Comparison of ENCODE assay signal across 12 cellular contexts in the genomic region with DNA sequence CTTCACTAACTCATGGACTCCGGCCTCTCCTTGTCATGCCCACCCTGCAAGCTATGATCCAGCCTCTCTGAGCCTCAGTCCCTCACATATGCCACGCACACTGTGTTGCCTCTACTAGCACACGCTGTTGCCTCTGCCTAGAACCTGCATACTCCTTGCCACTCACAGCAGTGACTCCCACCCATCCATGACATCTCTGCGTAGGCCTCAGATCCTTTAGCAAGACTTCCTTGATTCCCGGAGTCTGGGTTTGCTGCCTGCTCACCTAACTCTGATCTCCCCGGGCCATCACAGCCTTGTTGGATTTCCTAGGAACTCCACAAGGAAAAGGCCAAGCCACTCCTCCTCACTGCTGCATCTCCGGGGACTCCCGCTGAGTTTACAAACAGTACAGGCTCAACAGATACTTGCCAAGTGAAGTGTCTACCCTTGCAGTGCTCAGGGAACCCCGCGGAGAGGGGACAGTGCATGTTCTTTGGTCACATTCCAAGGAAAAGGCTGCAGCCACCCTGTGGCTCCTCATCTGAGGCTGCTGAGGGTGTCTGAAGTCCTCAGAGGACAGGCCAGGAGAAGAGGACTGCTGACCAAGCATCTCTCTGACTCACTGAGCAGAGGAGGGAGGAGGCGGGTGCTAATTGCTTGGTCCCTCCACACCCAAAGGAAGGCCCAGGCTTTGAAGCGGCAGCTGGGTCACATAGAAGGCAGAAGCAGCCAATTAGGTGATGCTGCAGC.
DNase-seq lines count a peak whose midpoint lies in the region; ATAC-seq and TF ChIP-seq lines count a peak whose summit lies in the region.
"Had no signal": no experiment of that assay in that cellular context is flagged by ENCODE, and none has a peak within 500 bp of the region (broad histone marks: within the 10 kb centered on the region; RNA-seq: fewer than 3 reads in every experiment).

No MANE protein-coding gene starts in this region.

- H3K4me3 ChIP-seq in HEK293 (ENCODE audit: low read depth, low read length): no peak overlapping the region
- no peak overlapping the region for H3K4me3 ChIP-seq in stomach smooth muscle (ENCODE audit: low read length in 2 of 2)
- H3K4me3 ChIP-seq: lung, right atrium auricular region had no signal

- TF ChIP-seq CTCF in HEK293 (tag by site-specific recombination; IDR thresholded peaks at IDR 0.05): no peak
- TF ChIP-seq CTCF in RWPE1 (conservative IDR thresholded peaks at IDR 0.05; ENCODE audit: low read depth): no peak

- no peak overlapping the region; the same call in 1 of the 2 replicates for H3K27ac ChIP-seq in HEK293 (ENCODE audit: extremely low read depth, low read depth, low read length)
- H3K27ac ChIP-seq in RWPE1: peak overlapping the region; percentile 86
- peak overlapping the region; percentile 62 for H3K27ac ChIP-seq in stomach smooth muscle (ENCODE audit: low read length)
- H3K27ac ChIP-seq: right atrium auricular region had no signal

- no peak overlapping the region for H3K27ac Mint-ChIP-seq in activated naive CD4-positive, alpha-beta T cell treated with anti-CD3 and anti-CD28 coated beads, Interleukin-2, amount 10 ng/mL, durations not matched to agents 7 days and 5 days

- no peak overlapping the region for H3K4me3 Mint-ChIP-seq in activated naive CD4-positive, alpha-beta T cell treated with anti-CD3 and anti-CD28 coated beads, Interleukin-2, amount 10 ng/mL, durations not matched to agents 7 days and 5 days

- H3K4me1 Mint-ChIP-seq in activated naive CD4-positive, alpha-beta T cell treated with anti-CD3 and anti-CD28 coated beads, Interleukin-2, amount 10 ng/mL, durations not matched to agents 7 days and 5 days: peaks cover 6% of the 10 kb centered on the region

- H3K4me1 ChIP-seq in HEK293 (ENCODE audit: control insufficient read depth, insufficient read depth, low read length) (peaks cover 4% of the 10 kb centered on the region; the same call in 1 of the 2 replicates), stomach smooth muscle (ENCODE audit: control insufficient read depth, insufficient read depth, low read length) (peaks cover 54% of the 10 kb centered on the region)

- no peaks in the 10 kb centered on the region for H3K36me3 ChIP-seq in HEK293 (ENCODE audit: control insufficient read depth in 2 of 2, insufficient read depth in 1 of 2, low read length in 2 of 2)
- H3K36me3 ChIP-seq in stomach smooth muscle (ENCODE audit: control insufficient read depth in 2 of 2, insufficient read depth in 2 of 2, low read length in 2 of 2): no peaks in the 10 kb centered on the region
- H3K36me3 ChIP-seq: right atrium auricular region had no signal

- H3K9me3 ChIP-seq in HEK293 (ENCODE audit: control insufficient read depth, insufficient read depth, low read depth, low read length) (no peaks in the 10 kb centered on the region), stomach smooth muscle (ENCODE audit: control insufficient read depth in 2 of 2, low read length in 2 of 2) (no peaks in the 10 kb centered on the region)
- H3K9me3 ChIP-seq: right atrium auricular region had no signal

- CTCF ChIA-PET in HEK293 (lab: Yijun Ruan, JAX): no interaction called here
- CTCF ChIA-PET in RWPE1 (lab: Yijun Ruan, JAX): interaction anchor here (0.6 kb wide), 1 partner anchor 94 kb away, joined by 3 read pairs; no protein-coding TSS in a partner anchor
- CTCF ChIA-PET in activated naive CD4-positive, alpha-beta T cell treated with anti-CD3 and anti-CD28 coated beads, Interleukin-2, amount 10 ng/mL, durations not matched to agents 7 days and 5 days (lab: Charles Lee): no interaction called here

- no peak for ATAC-seq in GM21619 (IDR thresholded peaks at IDR 0.05; ENCODE audit: unreplicated experiment)

- peaks cover 8% of the 10 kb centered on the region for H3K27me3 Mint-ChIP-seq in activated naive CD4-positive, alpha-beta T cell treated with anti-CD3 and anti-CD28 coated beads, Interleukin-2, amount 10 ng/mL, durations not matched to agents 7 days and 5 days

- DNase-seq in RWPE1 (ENCODE audit: low spot score) (no peak), fibroblast of peridontal ligament (ENCODE audit: extremely low read depth) (peak; percentile 44), SHP77 treated with DMSO at 0.1 percent for 48 hours (lab: John Stamatoyannopoulos, UW) (no peak)
- no peak for DNase-seq in activated naive CD4-positive, alpha-beta T cell treated with anti-CD3 and anti-CD28 coated beads, Interleukin-2, amount 10 ng/mL, durations not matched to agents 7 days and 5 days
- DNase-seq: activated T-cell treated with anti-CD3 and anti-CD28 coated beads for 4 hours, DMS53, NCI-H2029 had no signal

- H3K9me3 Mint-ChIP-seq in activated naive CD4-positive, alpha-beta T cell treated with anti-CD3 and anti-CD28 coated beads, Interleukin-2, amount 10 ng/mL, durations not matched to agents 7 days and 5 days: no peaks in the 10 kb centered on the region

- no peaks in the 10 kb centered on the region for H3K36me3 Mint-ChIP-seq in activated naive CD4-positive, alpha-beta T cell treated with anti-CD3 and anti-CD28 coated beads, Interleukin-2, amount 10 ng/mL, durations not matched to agents 7 days and 5 days

- peak overlapping the region in 1 of 2 donors; percentile 42 for H3K9ac ChIP-seq in stomach smooth muscle (ENCODE audit: low read length in 2 of 2)

- POLR2A ChIA-PET in HEK293 (lab: Yijun Ruan, JAX) (no interaction called here), RWPE1 (lab: Yijun Ruan, JAX; ENCODE audit: low non-redundant PET) (no interaction called here)

- H3K27me3 ChIP-seq in stomach smooth muscle (ENCODE audit: control insufficient read depth in 1 of 2, insufficient read depth in 2 of 2, low read length in 2 of 2): no peaks in the 10 kb centered on the region
- H3K27me3 ChIP-seq: right atrium auricular region had no signal

TF ChIP-seq in HEK293, 187 proteins besides CTCF, POLR2A, EP300 and RAD21:
- TF ChIP-seq ZIC2 (tag by site-specific recombination; IDR thresholded peaks at IDR 0.05) (peak; percentile 86), SCRT2 (tag by site-specific recombination; IDR thresholded peaks at IDR 0.05) (0 out of 2 replicates have a peak, but pooled peaks have one; percentile 29), ZNF670 (tag by site-specific recombination; IDR thresholded peaks at IDR 0.05; ENCODE audit: low read depth) (no peak), ZNF155 (tag by site-specific recombination; IDR thresholded peaks at IDR 0.05) (no peak), ZFHX2 (tag by site-specific recombination; conservative IDR thresholded peaks at IDR 0.05) (peak; percentile 84), GLIS1 (tag by site-specific recombination; IDR thresholded peaks at IDR 0.05) (peak; percentile 81), EGR2 (tag by site-specific recombination; IDR thresholded peaks at IDR 0.05; ENCODE audit: low read depth) (peak; percentile 83)
- TF ChIP-seq, protein P1, sequence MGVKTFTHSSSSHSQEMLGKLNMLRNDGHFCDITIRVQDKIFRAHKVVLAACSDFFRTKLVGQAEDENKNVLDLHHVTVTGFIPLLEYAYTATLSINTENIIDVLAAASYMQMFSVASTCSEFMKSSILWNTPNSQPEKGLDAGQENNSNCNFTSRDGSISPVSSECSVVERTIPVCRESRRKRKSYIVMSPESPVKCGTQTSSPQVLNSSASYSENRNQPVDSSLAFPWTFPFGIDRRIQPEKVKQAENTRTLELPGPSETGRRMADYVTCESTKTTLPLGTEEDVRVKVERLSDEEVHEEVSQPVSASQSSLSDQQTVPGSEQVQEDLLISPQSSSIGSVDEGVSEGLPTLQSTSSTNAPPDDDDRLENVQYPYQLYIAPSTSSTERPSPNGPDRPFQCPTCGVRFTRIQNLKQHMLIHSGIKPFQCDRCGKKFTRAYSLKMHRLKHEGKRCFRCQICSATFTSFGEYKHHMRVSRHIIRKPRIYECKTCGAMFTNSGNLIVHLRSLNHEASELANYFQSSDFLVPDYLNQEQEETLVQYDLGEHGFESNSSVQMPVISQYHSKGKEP (tag by site-specific recombination; IDR thresholded peaks at IDR 0.05): 0 out of 2 replicates have a peak, but pooled peaks have one; percentile 9
